ENCODE assay signal across 28 cellular contexts in genomic region chr2:164323978-164324377, GRCh38.
"Had no signal": no experiment of that assay in that cellular context is flagged by ENCODE, and none has a peak within 500 bp of the region (broad histone marks: within the 10 kb centered on the region; RNA-seq: fewer than 3 reads in every experiment).

No MANE protein-coding gene starts in this region.

- H3K9me3 ChIP-seq: colonic mucosa, gastrocnemius medialis had no signal

- H3K27ac ChIP-seq: colonic mucosa, coronary artery, dorsolateral prefrontal cortex, epithelial cell of prostate, esophagus muscularis mucosa, esophagus squamous epithelium, foreskin keratinocyte, gastrocnemius medialis, gastroesophageal sphincter, heart left ventricle, heart right ventricle had no signal

- H3K4me1 ChIP-seq: colonic mucosa, esophagus muscularis mucosa, esophagus squamous epithelium, foreskin keratinocyte, gastrocnemius medialis, gastroesophageal sphincter, heart left ventricle, heart right ventricle had no signal

- H3K36me3 ChIP-seq: colonic mucosa, esophagus muscularis mucosa, esophagus squamous epithelium, gastrocnemius medialis, gastroesophageal sphincter, heart left ventricle, heart right ventricle had no signal

- FAIRE-seq: colon, endometrium, endothelial cell of umbilical vein, frontal cortex had no signal

- H3K27me3 ChIP-seq: colonic mucosa, dorsolateral prefrontal cortex, esophagus muscularis mucosa, esophagus squamous epithelium, foreskin keratinocyte, gastrocnemius medialis, gastroesophageal sphincter, heart left ventricle, heart right ventricle had no signal

- H3K4me3 ChIP-seq: colonic mucosa, coronary artery, dorsolateral prefrontal cortex, esophagus muscularis mucosa, esophagus squamous epithelium, gastrocnemius medialis, gastroesophageal sphincter, heart left ventricle, heart right ventricle had no signal

- DNase-seq: colonic mucosa; cortex of kidney; dermis blood vessel endothelial cell; dorsolateral prefrontal cortex; effector CD4-positive, alpha-beta T cell; effector CD8-positive, alpha-beta T cell; effector memory CD4-positive, alpha-beta T cell; effector memory CD8-positive, alpha-beta T cell; endodermal cell; erythroblast; esophagus squamous epithelium; foreskin fibroblast; foreskin keratinocyte; foreskin melanocyte; gastrocnemius medialis; glutamatergic neuron; head of caudate nucleus; heart left ventricle; heart right ventricle had no signal

- ATAC-seq: effector memory CD8-positive, alpha-beta T cell; esophagus mucosa; foreskin keratinocyte; gastrocnemius medialis; gastroesophageal sphincter; heart left ventricle; heart right ventricle had no signal
